In the genomic region with DNA sequence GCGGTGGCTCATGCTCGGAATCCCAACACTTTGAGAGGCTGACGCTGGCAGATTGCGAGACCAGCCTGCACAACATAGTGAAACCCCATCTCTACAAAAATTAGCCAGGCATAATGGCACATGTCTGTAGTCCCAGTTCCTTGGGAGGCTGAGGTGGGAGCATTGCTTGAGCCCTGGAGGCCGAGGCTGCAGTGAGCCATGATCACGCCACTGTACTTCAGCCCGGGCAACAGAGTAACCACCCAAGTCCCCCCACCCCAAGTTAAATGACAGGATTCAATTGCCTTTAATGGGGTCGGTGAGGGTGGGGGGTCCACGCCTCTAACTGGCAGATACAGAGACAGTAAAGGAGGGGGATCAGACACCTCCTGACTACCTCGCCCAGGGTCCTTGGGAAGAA, we compare ENCODE assay signal across 22 cellular contexts.
"Had no signal": no experiment of that assay in that cellular context is flagged by ENCODE, and none has a peak within 500 bp of the region (broad histone marks: within the 10 kb centered on the region; RNA-seq: fewer than 3 reads in every experiment).

No MANE protein-coding gene starts in this region.

- DNase-seq: colonic mucosa; cortex of kidney; dermis blood vessel endothelial cell; dorsolateral prefrontal cortex; effector CD4-positive, alpha-beta T cell; effector CD8-positive, alpha-beta T cell; effector memory CD4-positive, alpha-beta T cell; effector memory CD8-positive, alpha-beta T cell; endodermal cell; erythroblast; foreskin fibroblast; foreskin keratinocyte; foreskin melanocyte; gastrocnemius medialis; glutamatergic neuron; head of caudate nucleus; heart left ventricle; heart right ventricle had no signal

- H3K27me3 ChIP-seq: colonic mucosa, dorsolateral prefrontal cortex, esophagus muscularis mucosa, foreskin keratinocyte, gastrocnemius medialis, gastroesophageal sphincter, heart left ventricle, heart right ventricle had no signal

- H3K27ac ChIP-seq: colonic mucosa, coronary artery, dorsolateral prefrontal cortex, epithelial cell of prostate, esophagus muscularis mucosa, foreskin keratinocyte, gastrocnemius medialis, gastroesophageal sphincter, heart left ventricle, heart right ventricle had no signal

- H3K9me3 ChIP-seq: colonic mucosa, esophagus muscularis mucosa, gastrocnemius medialis, gastroesophageal sphincter, heart left ventricle, heart right ventricle had no signal

- H3K36me3 ChIP-seq: colonic mucosa had no signal

- ATAC-seq: effector memory CD8-positive, alpha-beta T cell; gastrocnemius medialis; gastroesophageal sphincter; heart left ventricle; heart right ventricle had no signal

- H3K4me1 ChIP-seq: colonic mucosa, esophagus muscularis mucosa, gastroesophageal sphincter had no signal

- H3K4me3 ChIP-seq: colonic mucosa, coronary artery, dorsolateral prefrontal cortex, esophagus muscularis mucosa, gastrocnemius medialis, gastroesophageal sphincter, heart left ventricle, heart right ventricle had no signal
